18 cellular contexts compared by ENCODE assay signal in the genomic region with DNA sequence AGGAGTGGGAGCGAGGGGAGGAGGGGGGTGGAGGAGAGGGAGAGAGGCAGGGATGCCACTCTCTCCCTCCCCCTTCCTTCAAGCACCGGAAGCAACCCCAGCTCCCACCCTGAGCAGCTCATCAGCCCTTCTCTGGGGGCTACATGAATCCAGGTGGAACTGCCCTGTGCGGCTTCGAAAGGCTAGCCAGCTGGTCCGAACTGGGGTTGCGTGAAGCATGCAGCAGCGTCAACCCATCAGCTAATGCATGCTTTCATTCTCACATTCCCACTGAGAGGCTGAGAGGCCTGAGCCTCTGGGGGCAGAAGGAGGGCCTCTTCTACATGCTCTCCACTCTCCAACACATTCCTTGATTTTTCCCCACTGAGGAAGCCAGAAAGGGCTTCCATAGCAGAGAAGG. TPM values are rescaled to one million over a fixed set of nuclear protein-coding genes. Genes with fewer than 3 reads are reported as not detected.
A peak's percentile ranks its signal among the peaks of the same experiment; 100 is the strongest.
DNase-seq lines count a peak whose midpoint lies in the region; ATAC-seq and TF ChIP-seq lines count a peak whose summit lies in the region.
"Had no signal": no experiment of that assay in that cellular context is flagged by ENCODE, and none has a peak within 500 bp of the region (broad histone marks: within the 10 kb centered on the region; RNA-seq: fewer than 3 reads in every experiment).

No MANE protein-coding gene starts in this region.

- no CpG with 5 or more reads among the region's 7 CpGs for WGBS in gastroesophageal sphincter (ENCODE audit: low coverage in 1 of 2), 2 donors

- H3K9me3 Mint-ChIP-seq in WTC11, result no peaks in the 10 kb centered on the region
- H3K9me3 Mint-ChIP-seq in activated T-helper 2 cell treated with anti-CD3 and anti-CD28 coated beads, Interferon-gamma antibody, Interleukin-2, Interleukin-4, amounts not matched to agents 10 μg/mL and 5 μg/mL and 100 μg/mL, durations not matched to agents 14 hours and 24 hours and 36 hours, result no peaks in the 10 kb centered on the region
- H3K9me3 Mint-ChIP-seq: CD14-positive monocyte had no signal

- DNase-seq in D341Med (ENCODE audit: low spot score), result peak; percentile 66
- DNase-seq in NCI-H524 (lab: John Stamatoyannopoulos, UW), result peak; percentile 69 to 82
- DNase-seq in WTC11 (ENCODE audit: low spot score), result peak; percentile 30
- peak; percentile 66 for DNase-seq in left kidney (ENCODE audit: low read depth, low spot score)
- DNase-seq in activated T-helper 2 cell treated with anti-CD3 and anti-CD28 coated beads, Interferon-gamma antibody, Interleukin-2, Interleukin-4, amounts not matched to agents 10 μg/mL and 5 μg/mL and 100 μg/mL, durations not matched to agents 14 hours and 24 hours and 36 hours (ENCODE audit: low spot score), result no peak
- DNase-seq in Kasumi-1 (lab: John Stamatoyannopoulos, UW), result no peak
- no peak for DNase-seq in stimulated activated CD4-positive, alpha-beta T cell treated with anti-CD3 and anti-CD28 coated beads, Interleukin-4, amount 100 ng/mL, for 24 hours
- DNase-seq: 8988T, GDM1, NCI-H1417, NCI-H187 treated with DMSO at 0.1 percent for 48 hours, PC-3, SIG-M5 had no signal

- CTCF ChIA-PET in WTC11 (lab: Charles Lee), result interaction anchor here (0.7 kb wide), 1 partner anchor 153 kb away, joined by 3 read pairs; no protein-coding TSS in a partner anchor

- no peak for TF ChIP-seq EP300 in gastroesophageal sphincter (IDR thresholded peaks at IDR 0.05)

- H3K27me3 Mint-ChIP-seq in WTC11 (ENCODE audit: low read depth), result peaks cover 8% of the 10 kb centered on the region
- H3K27me3 Mint-ChIP-seq in activated T-helper 2 cell treated with anti-CD3 and anti-CD28 coated beads, Interferon-gamma antibody, Interleukin-2, Interleukin-4, amounts not matched to agents 10 μg/mL and 5 μg/mL and 100 μg/mL, durations not matched to agents 14 hours and 24 hours and 36 hours (ENCODE audit: low read depth), result peaks cover 32% of the 10 kb centered on the region

- H3K27me3 ChIP-seq in gastroesophageal sphincter, result peaks cover 43% of the 10 kb centered on the region

- POLR2A ChIA-PET in WTC11 (lab: Charles Lee), result no interaction called here

- intact Hi-C loops in activated T-helper 2 cell treated with anti-CD3 and anti-CD28 coated beads, Interferon-gamma antibody, Interleukin-2, Interleukin-4, amounts not matched to agents 10 μg/mL and 5 μg/mL and 100 μg/mL, durations not matched to agents 14 hours and 24 hours and 36 hours (cut with micrococcal nuclease), result no loop called here

- peaks cover 15% of the 10 kb centered on the region for H3K4me1 Mint-ChIP-seq in WTC11
- H3K4me1 Mint-ChIP-seq in activated T-helper 2 cell treated with anti-CD3 and anti-CD28 coated beads, Interferon-gamma antibody, Interleukin-2, Interleukin-4, amounts not matched to agents 10 μg/mL and 5 μg/mL and 100 μg/mL, durations not matched to agents 14 hours and 24 hours and 36 hours (ENCODE audit: low read depth), result no peaks in the 10 kb centered on the region
- H3K4me1 Mint-ChIP-seq: CD14-positive monocyte had no signal

- no peaks in the 10 kb centered on the region for H3K36me3 ChIP-seq in gastroesophageal sphincter

- no peaks in the 10 kb centered on the region for H3K36me3 Mint-ChIP-seq in WTC11
- H3K36me3 Mint-ChIP-seq in activated T-helper 2 cell treated with anti-CD3 and anti-CD28 coated beads, Interferon-gamma antibody, Interleukin-2, Interleukin-4, amounts not matched to agents 10 μg/mL and 5 μg/mL and 100 μg/mL, durations not matched to agents 14 hours and 24 hours and 36 hours (ENCODE audit: low read depth), result no peaks in the 10 kb centered on the region
- H3K36me3 Mint-ChIP-seq: CD14-positive monocyte had no signal

- peaks cover 0 to 10% (median 0%) of the 10 kb centered on the region in 3 donors for H3K4me1 ChIP-seq in gastroesophageal sphincter

- ATAC-seq in WTC11 (peak; percentile 58), gastroesophageal sphincter (no peak)
- ATAC-seq: K562, PC-3, SK-N-SH treated with all-trans-retinoic acid at 6 μM for 48 hours had no signal

- H3K27ac ChIP-seq in gastroesophageal sphincter, result no peak overlapping the region
- H3K27ac ChIP-seq: RWPE1 had no signal

- no peak overlapping the region for H3K27ac Mint-ChIP-seq in WTC11
- H3K27ac Mint-ChIP-seq in activated T-helper 2 cell treated with anti-CD3 and anti-CD28 coated beads, Interferon-gamma antibody, Interleukin-2, Interleukin-4, amounts not matched to agents 10 μg/mL and 5 μg/mL and 100 μg/mL, durations not matched to agents 14 hours and 24 hours and 36 hours, result no peak overlapping the region

- no peak for TF ChIP-seq CTCF in WTC11 (IDR thresholded peaks at IDR 0.05)
- no peak for TF ChIP-seq CTCF in gastroesophageal sphincter (IDR thresholded peaks at IDR 0.05)

- H3K9me3 ChIP-seq in gastroesophageal sphincter, result no peaks in the 10 kb centered on the region

- no peak overlapping the region for H3K4me3 Mint-ChIP-seq in WTC11
- no peak overlapping the region for H3K4me3 Mint-ChIP-seq in activated T-helper 2 cell treated with anti-CD3 and anti-CD28 coated beads, Interferon-gamma antibody, Interleukin-2, Interleukin-4, amounts not matched to agents 10 μg/mL and 5 μg/mL and 100 μg/mL, durations not matched to agents 14 hours and 24 hours and 36 hours (ENCODE audit: low read depth)

- no peak overlapping the region for H3K4me3 ChIP-seq in gastroesophageal sphincter
- H3K4me3 ChIP-seq: K562 had no signal

- no peak for TF ChIP-seq POLR2A in gastroesophageal sphincter (IDR thresholded peaks at IDR 0.05)

TF ChIP-seq in WTC11, 78 proteins besides CTCF, POLR2A, EP300 and RAD21 (continues in another document):
- TF ChIP-seq GABPB1 (CRISPR knock-in tag; IDR thresholded peaks at IDR 0.05), result no peak
- TF ChIP-seq, protein P1, sequence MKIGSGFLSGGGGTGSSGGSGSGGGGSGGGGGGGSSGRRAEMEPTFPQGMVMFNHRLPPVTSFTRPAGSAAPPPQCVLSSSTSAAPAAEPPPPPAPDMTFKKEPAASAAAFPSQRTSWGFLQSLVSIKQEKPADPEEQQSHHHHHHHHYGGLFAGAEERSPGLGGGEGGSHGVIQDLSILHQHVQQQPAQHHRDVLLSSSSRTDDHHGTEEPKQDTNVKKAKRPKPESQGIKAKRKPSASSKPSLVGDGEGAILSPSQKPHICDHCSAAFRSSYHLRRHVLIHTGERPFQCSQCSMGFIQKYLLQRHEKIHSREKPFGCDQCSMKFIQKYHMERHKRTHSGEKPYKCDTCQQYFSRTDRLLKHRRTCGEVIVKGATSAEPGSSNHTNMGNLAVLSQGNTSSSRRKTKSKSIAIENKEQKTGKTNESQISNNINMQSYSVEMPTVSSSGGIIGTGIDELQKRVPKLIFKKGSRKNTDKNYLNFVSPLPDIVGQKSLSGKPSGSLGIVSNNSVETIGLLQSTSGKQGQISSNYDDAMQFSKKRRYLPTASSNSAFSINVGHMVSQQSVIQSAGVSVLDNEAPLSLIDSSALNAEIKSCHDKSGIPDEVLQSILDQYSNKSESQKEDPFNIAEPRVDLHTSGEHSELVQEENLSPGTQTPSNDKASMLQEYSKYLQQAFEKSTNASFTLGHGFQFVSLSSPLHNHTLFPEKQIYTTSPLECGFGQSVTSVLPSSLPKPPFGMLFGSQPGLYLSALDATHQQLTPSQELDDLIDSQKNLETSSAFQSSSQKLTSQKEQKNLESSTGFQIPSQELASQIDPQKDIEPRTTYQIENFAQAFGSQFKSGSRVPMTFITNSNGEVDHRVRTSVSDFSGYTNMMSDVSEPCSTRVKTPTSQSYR (CRISPR knock-in tag; IDR thresholded peaks at IDR 0.05), result no peak
- no peak for TF ChIP-seq ZNF263 (CRISPR knock-in tag; IDR thresholded peaks at IDR 0.05; ENCODE audit: low read depth)
- TF ChIP-seq, protein P2, sequence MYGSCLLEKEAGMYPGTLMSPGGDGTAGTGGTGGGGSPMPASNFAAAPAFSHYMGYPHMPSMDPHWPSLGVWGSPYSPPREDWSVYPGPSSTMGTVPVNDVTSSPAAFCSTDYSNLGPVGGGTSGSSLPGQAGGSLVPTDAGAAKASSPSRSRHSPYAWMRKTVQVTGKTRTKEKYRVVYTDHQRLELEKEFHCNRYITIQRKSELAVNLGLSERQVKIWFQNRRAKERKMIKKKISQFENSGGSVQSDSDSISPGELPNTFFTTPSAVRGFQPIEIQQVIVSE (CRISPR knock-in tag; IDR thresholded peaks at IDR 0.05; ENCODE audit: borderline replicate concordance), result no peak
- TF ChIP-seq, protein P3, sequence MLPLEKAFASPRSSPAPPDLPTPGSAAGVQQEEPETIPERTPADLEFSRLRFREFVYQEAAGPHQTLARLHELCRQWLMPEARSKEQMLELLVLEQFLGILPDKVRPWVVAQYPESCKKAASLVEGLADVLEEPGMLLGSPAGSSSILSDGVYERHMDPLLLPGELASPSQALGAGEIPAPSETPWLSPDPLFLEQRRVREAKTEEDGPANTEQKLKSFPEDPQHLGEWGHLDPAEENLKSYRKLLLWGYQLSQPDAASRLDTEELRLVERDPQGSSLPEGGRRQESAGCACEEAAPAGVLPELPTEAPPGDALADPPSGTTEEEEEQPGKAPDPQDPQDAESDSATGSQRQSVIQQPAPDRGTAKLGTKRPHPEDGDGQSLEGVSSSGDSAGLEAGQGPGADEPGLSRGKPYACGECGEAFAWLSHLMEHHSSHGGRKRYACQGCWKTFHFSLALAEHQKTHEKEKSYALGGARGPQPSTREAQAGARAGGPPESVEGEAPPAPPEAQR (CRISPR knock-in tag; IDR thresholded peaks at IDR 0.05), result no peak
- TF ChIP-seq NFE2L1 (CRISPR knock-in tag; IDR thresholded peaks at IDR 0.05), result no peak
- TF ChIP-seq, protein P4, sequence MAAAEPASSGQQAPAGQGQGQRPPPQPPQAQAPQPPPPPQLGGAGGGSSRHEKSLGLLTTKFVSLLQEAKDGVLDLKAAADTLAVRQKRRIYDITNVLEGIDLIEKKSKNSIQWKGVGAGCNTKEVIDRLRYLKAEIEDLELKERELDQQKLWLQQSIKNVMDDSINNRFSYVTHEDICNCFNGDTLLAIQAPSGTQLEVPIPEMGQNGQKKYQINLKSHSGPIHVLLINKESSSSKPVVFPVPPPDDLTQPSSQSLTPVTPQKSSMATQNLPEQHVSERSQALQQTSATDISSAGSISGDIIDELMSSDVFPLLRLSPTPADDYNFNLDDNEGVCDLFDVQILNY (CRISPR knock-in tag; IDR thresholded peaks at IDR 0.05), result no peak
- no peak for TF ChIP-seq NR1H2 (CRISPR knock-in tag; IDR thresholded peaks at IDR 0.05)

RNA-seq across cellular contexts. Expression of a gene that starts 5.6 kb away (rescaled TPM):
- total RNA-seq in WTC11 (2021) (not detected in 3 replicates), gastroesophageal sphincter (1 to 10 TPM; 2.4 to 6.4 (median 2.7) TPM)
- not detected in 2 replicates for total RNA-seq in activated T-helper 2 cell treated with anti-CD3 and anti-CD28 coated beads, Interferon-gamma antibody, Interleukin-2, Interleukin-4, amounts not matched to agents 10 μg/mL and 5 μg/mL and 100 μg/mL, durations not matched to agents 14 hours and 24 hours and 36 hours
- total RNA-seq: K562, PC-3 had no signal

Comparison
In these comparisons a context has a peak if more than half of its experiments do, and no peak if none do; other contexts are left out.
1. DNase-seq: peak in D341Med (single experiment), NCI-H524 (2 of 2), WTC11 (single experiment) and left kidney (single experiment); none in activated T-helper 2 cell treated with anti-CD3 and anti-CD28 coated beads, Interferon-gamma antibody, Interleukin-2, Interleukin-4, amounts not matched to agents 10 μg/mL and 5 μg/mL and 100 μg/mL, durations not matched to agents 14 hours and 24 hours and 36 hours (single experiment), Kasumi-1 (0 of 2) and stimulated activated CD4-positive, alpha-beta T cell treated with anti-CD3 and anti-CD28 coated beads, Interleukin-4, amount 100 ng/mL, for 24 hours (single experiment).